Comparison of ENCODE assay signal across 21 cellular contexts in the genomic region with DNA sequence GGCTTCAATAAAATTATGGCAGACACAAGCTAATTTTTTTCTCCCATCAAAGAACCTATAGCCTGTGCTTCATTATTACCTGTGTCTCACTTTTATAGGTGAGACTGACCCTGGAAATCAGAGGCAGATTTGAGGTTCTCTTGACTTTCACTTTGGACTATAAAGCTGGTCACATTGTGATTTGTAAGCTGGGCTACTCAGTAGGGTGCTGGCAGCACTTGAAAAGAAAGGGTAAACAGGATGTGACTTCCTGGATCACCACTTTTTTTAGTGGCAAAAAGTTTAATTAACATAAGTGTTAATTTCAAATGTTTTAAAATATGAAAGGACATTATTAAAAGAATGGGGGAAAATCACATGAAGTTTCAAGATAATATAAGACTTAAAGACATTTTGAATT. TPM values are rescaled to one million over a fixed set of nuclear protein-coding genes. Genes with fewer than 3 reads are reported as not detected.
DNase-seq lines count a peak whose midpoint lies in the region; ATAC-seq and TF ChIP-seq lines count a peak whose summit lies in the region.
"Had no signal": no experiment of that assay in that cellular context is flagged by ENCODE, and none has a peak within 500 bp of the region (broad histone marks: within the 10 kb centered on the region; RNA-seq: fewer than 3 reads in every experiment).

No MANE protein-coding gene starts in this region.

- H3K36me3 ChIP-seq in HUES48 (ENCODE audit: control insufficient read depth, insufficient read depth, low read length) (no peaks in the 10 kb centered on the region), iPS DF 6.9 (ENCODE audit: control insufficient read depth, insufficient read depth, low read length) (no peaks in the 10 kb centered on the region), mucosa of descending colon (ENCODE audit: low read depth) (no peaks in the 10 kb centered on the region)
- H3K36me3 ChIP-seq: SJCRH30 had no signal

- H3K9me3 ChIP-seq in HUES48 (ENCODE audit: control insufficient read depth, insufficient read depth, low read length) (no peaks in the 10 kb centered on the region; the same call in 1 of the 2 replicates), iPS DF 6.9 (ENCODE audit: control insufficient read depth, insufficient read depth, low read length) (no peaks in the 10 kb centered on the region), mucosa of descending colon (no peaks in the 10 kb centered on the region)
- H3K9me3 ChIP-seq: SJCRH30 had no signal

- H3K4me1 ChIP-seq in HUES48 (ENCODE audit: control insufficient read depth, insufficient read depth, low read length), result peaks cover 31% of the 10 kb centered on the region
- 0 out of 2 replicates have a peak, but pooled peaks cover 2% of the 10 kb centered on the region for H3K4me1 ChIP-seq in iPS DF 6.9 (ENCODE audit: control insufficient read depth, insufficient read depth, low read length)
- no peaks in the 10 kb centered on the region for H3K4me1 ChIP-seq in mucosa of descending colon (ENCODE audit: low read depth)
- H3K4me1 ChIP-seq: SJCRH30 had no signal

- DNase-seq in DMS153 (lab: John Stamatoyannopoulos, UW) (peak; percentile 27), DMS153 treated with DMSO at 0.1 percent for 48 hours (lab: John Stamatoyannopoulos, UW; ENCODE audit: unreplicated experiment) (no peak), WTC11 (ENCODE audit: low spot score) (no peak), iPS DF 6.9 (ENCODE audit: low read depth, low spot score) (peak; percentile 43), mucosa of descending colon (no peak)
- DNase-seq in stimulated activated CD8-positive, alpha-beta memory T cell treated with anti-CD3 and anti-CD28 coated beads, Interleukin-4, amount 100 ng/mL, for 48 hours, result no peak
- no peak for DNase-seq in stimulated activated CD4-positive, alpha-beta T cell treated with anti-CD3 and anti-CD28 coated beads, Interleukin-2, amount 100 ng/mL, for 24 hours
- DNase-seq: AML-193; C1 segment of cervical spinal cord; Calu3; CD8-positive, alpha-beta T cell; DMS79; Kasumi-1; NCI-H187 treated with DMSO at 0.1 percent for 48 hours; NCI-H2107; NCI-H446 treated with DMSO at 0.1 percent for 48 hours; NCI-H526 treated with DMSO at 0.1 percent for 48 hours; SJCRH30 had no signal

- peak overlapping the region; percentile 13; the same call in 1 of the 2 replicates for H3K4me3 Mint-ChIP-seq in WTC11
- H3K4me3 Mint-ChIP-seq: CD8-positive, alpha-beta T cell had no signal

- CTCF ChIA-PET in WTC11 (lab: Charles Lee), result interaction anchor here (3.2 kb wide), 1 partner anchor 9 kb away, joined by 30 read pairs; no protein-coding TSS in a partner anchor

- H3K36me3 Mint-ChIP-seq in WTC11, result no peaks in the 10 kb centered on the region
- H3K36me3 Mint-ChIP-seq: CD8-positive, alpha-beta T cell had no signal

- H3K9ac ChIP-seq in HUES48 (ENCODE audit: low read depth, low read length), result no peak overlapping the region

- peaks cover 7% of the 10 kb centered on the region for H3K27me3 Mint-ChIP-seq in WTC11 (ENCODE audit: low read depth)

- TF ChIP-seq CTCF in WTC11 (IDR thresholded peaks at IDR 0.05) (no peak), mucosa of descending colon (IDR thresholded peaks at IDR 0.05) (no peak)

- H3K4me3 ChIP-seq in HUES48 (ENCODE audit: low read depth, low read length) (no peak overlapping the region), iPS DF 6.9 (ENCODE audit: low read length) (no peak overlapping the region), mucosa of descending colon (no peak overlapping the region)
- H3K4me3 ChIP-seq: SJCRH30 had no signal

- intact Hi-C loops in mucosa of descending colon (cut with DNase I, micrococcal nuclease), result no loop called here

- ATAC-seq in WTC11, result peak; percentile 82
- no peak for ATAC-seq in mucosa of descending colon
- ATAC-seq: CD8-positive, alpha-beta T cell; Panc1 had no signal

- no peaks in the 10 kb centered on the region for H3K27me3 ChIP-seq in HUES48 (ENCODE audit: control insufficient read depth, insufficient read depth, low read length)
- H3K27me3 ChIP-seq in iPS DF 6.9 (ENCODE audit: control insufficient read depth, insufficient read depth, low read length), result no peaks in the 10 kb centered on the region; the same call in 1 of the 2 replicates
- H3K27me3 ChIP-seq: SJCRH30 had no signal

- H3K27ac ChIP-seq in HUES48 (ENCODE audit: low read depth, low read length) (peak overlapping the region; percentile 88), iPS DF 6.9 (ENCODE audit: low read length) (no peak overlapping the region)
- H3K27ac ChIP-seq: 22Rv1, SJCRH30 had no signal

- H3K9me3 Mint-ChIP-seq in WTC11, result peaks cover 3% of the 10 kb centered on the region; the same call in 1 of the 2 replicates
- H3K9me3 Mint-ChIP-seq: CD8-positive, alpha-beta T cell had no signal

- peaks cover 11% of the 10 kb centered on the region for H3K4me1 Mint-ChIP-seq in WTC11

- H3K27ac Mint-ChIP-seq in WTC11, result peak overlapping the region; percentile 94
- H3K27ac Mint-ChIP-seq: CD8-positive, alpha-beta T cell had no signal

- POLR2A ChIA-PET in WTC11 (lab: Charles Lee), result interaction anchor here (1.0 kb wide), 1 partner anchor 9 kb away, joined by 3 read pairs; no protein-coding TSS in a partner anchor

TF ChIP-seq in WTC11, 78 proteins besides CTCF, POLR2A, EP300 and RAD21:
- TF ChIP-seq ZNF423 (CRISPR knock-in tag; IDR thresholded peaks at IDR 0.05) (0 out of 2 replicates have a peak, but pooled peaks have one; percentile 10), ZNF671 (CRISPR knock-in tag; IDR thresholded peaks at IDR 0.05) (no peak)
- TF ChIP-seq, protein P1, sequence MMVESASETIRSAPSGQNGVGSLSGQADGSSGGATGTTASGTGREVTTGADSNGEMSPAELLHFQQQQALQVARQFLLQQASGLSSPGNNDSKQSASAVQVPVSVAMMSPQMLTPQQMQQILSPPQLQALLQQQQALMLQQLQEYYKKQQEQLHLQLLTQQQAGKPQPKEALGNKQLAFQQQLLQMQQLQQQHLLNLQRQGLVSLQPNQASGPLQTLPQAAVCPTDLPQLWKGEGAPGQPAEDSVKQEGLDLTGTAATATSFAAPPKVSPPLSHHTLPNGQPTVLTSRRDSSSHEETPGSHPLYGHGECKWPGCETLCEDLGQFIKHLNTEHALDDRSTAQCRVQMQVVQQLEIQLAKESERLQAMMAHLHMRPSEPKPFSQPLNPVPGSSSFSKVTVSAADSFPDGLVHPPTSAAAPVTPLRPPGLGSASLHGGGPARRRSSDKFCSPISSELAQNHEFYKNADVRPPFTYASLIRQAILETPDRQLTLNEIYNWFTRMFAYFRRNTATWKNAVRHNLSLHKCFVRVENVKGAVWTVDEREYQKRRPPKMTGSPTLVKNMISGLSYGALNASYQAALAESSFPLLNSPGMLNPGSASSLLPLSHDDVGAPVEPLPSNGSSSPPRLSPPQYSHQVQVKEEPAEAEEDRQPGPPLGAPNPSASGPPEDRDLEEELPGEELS (CRISPR knock-in tag; IDR thresholded peaks at IDR 0.05), result peak; percentile 43; the same call in 1 of the 2 replicates

RNA-seq across cellular contexts. Expression of a gene that starts 50.6 kb away (rescaled TPM):
- total RNA-seq in WTC11 (2021), result 16.2 to 22.7 TPM (median 20.8 TPM) in 3 replicates
- 10 to 100 TPM; 15.6 to 20.2 (median 17.2) TPM for total RNA-seq in mucosa of descending colon

Comparison
In these comparisons a context has a peak if more than half of its experiments do, and no peak if none do; other contexts are left out.
1. DNase-seq: peak in DMS153 (single experiment) and iPS DF 6.9 (single experiment); none in DMS153 treated with DMSO at 0.1 percent for 48 hours (single experiment), WTC11 (single experiment), mucosa of descending colon (0 of 3), stimulated activated CD8-positive, alpha-beta memory T cell treated with anti-CD3 and anti-CD28 coated beads, Interleukin-4, amount 100 ng/mL, for 48 hours (single experiment) and stimulated activated CD4-positive, alpha-beta T cell treated with anti-CD3 and anti-CD28 coated beads, Interleukin-2, amount 100 ng/mL, for 24 hours (0 of 2).